ENCODE assay signal across 8 cellular contexts in the genomic region with DNA sequence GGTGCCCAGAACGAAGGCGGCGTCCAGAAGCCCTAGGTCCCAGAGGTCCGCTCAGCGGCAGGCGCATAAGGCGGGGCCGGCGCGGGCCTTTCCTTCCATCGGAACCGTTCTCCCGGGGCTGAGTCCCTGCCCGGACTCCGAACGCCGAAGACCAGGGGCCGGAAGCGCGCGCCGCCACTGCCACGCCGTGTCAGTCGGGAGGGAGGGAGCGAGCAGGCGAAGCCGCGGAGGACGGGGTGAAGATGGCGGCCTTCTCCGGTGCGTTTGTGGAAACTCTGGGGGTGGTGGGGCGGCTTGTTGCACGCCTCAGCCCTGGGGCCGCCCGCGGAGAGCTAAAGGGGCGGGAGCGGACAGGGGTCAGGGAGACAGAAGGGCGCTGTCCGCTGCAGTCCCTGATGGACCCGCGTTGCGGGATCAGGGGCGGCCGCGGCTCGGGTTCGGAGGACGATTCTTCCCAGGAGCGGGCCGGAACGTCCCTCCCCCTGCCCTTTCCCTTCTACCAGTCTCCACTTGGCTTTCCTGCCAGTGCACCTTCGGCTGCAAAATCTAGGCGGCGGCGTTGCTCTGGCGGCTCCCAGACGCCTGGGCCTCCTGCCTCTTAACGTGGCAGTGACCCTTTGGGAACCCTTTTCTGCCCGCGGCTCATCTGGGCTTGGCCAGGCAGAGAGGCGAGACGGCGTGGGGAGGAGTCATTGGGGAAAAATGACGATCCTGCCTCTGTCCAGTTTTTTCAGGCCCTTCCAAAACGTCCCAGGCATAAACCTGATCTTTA. TPM values are rescaled to one million over a fixed set of nuclear protein-coding genes. Genes with fewer than 3 reads are reported as not detected.
A peak's percentile ranks its signal among the peaks of the same experiment; 100 is the strongest.
DNase-seq lines count a peak whose midpoint lies in the region; ATAC-seq and TF ChIP-seq lines count a peak whose summit lies in the region.

A gene (plus strand): TSS at position 177 of the 772 bp plus-strand sequence. CDS start 66 bp downstream, at position 243.

- H3K9me3 ChIP-seq in BLaER1 = no peaks in the 10 kb centered on the region
- H3K9me3 ChIP-seq in liver (ENCODE audit: control insufficient read depth in 4 of 4, low read length in 3 of 4) = no peaks in the 10 kb centered on the region

- H3K4me2 ChIP-seq in BLaER1 = peak within 1 kb of the TSS; percentile 80

- WGBS in liver = under 1% methylated on average over 68 of the region's 68 CpGs

- TF ChIP-seq RAD21 in liver (IDR thresholded peaks at IDR 0.05) = no peak

- ATAC-seq in HG03457 (IDR thresholded peaks at IDR 0.05; ENCODE audit: unreplicated experiment) = peak; percentile 93

- H3K4me3 ChIP-seq in BLaER1 = peak within 1 kb of the TSS; percentile 98
- H3K4me3 ChIP-seq in liver (ENCODE audit: low read depth in 1 of 3, low read length in 3 of 3) = peak within 1 kb of the TSS; percentile 74 to 95 (median 93)

- no peak for TF ChIP-seq CTCF in liver (IDR thresholded peaks at IDR 0.05; ENCODE audit: low read depth, low read length, missing input control)

- H3K9ac ChIP-seq in BLaER1 (peak within 1 kb of the TSS; percentile 97), liver (ENCODE audit: low read depth in 1 of 2, low read length in 2 of 2) (peak within 1 kb of the TSS; percentile 83 to 97)

- peaks cover 37% of the 10 kb centered on the region for H4K20me1 ChIP-seq in BLaER1

- H3K27me3 ChIP-seq in BLaER1 = no peaks in the 10 kb centered on the region
- H3K27me3 ChIP-seq in liver (ENCODE audit: control insufficient read depth in 4 of 4, insufficient read depth in 4 of 4, low read length in 3 of 4) = no peaks in the 10 kb centered on the region

- H3K27ac ChIP-seq in BLaER1 (peak within 1 kb of the TSS; percentile 95), liver (ENCODE audit: low read depth in 1 of 2, low read length in 2 of 2) (peak within 1 kb of the TSS; percentile 90 to 91)

- H3K36me3 ChIP-seq in BLaER1 = peaks cover 25% of the 10 kb centered on the region
- peaks cover 1 to 16% (median 16%) of the 10 kb centered on the region in 4 donors for H3K36me3 ChIP-seq in liver (ENCODE audit: control insufficient read depth in 4 of 4, insufficient read depth in 3 of 4, low read depth in 1 of 4, low read length in 3 of 4)

- peaks cover 20% of the 10 kb centered on the region for H3K4me1 ChIP-seq in BLaER1
- peaks cover 3 to 18% (median 6%) of the 10 kb centered on the region in 4 donors for H3K4me1 ChIP-seq in liver (ENCODE audit: control insufficient read depth in 4 of 4, insufficient read depth in 4 of 4, low read length in 3 of 4)

- DNase-seq in GM19240 (ENCODE audit: insufficient read length, low spot score) (peak; percentile 72), NCI-H526 (lab: John Stamatoyannopoulos, UW) (peak; percentile 100), dermis blood vessel endothelial cell (peak; percentile 89)
- peak; percentile 78 to 79 for DNase-seq in activated CD4-positive, alpha-beta T cell treated with anti-CD3 and anti-CD28 coated beads, Interleukin-2, amount 50 U/mL, for 4 hours
- peak; percentile 86 for DNase-seq in stimulated activated CD4-positive, alpha-beta T cell treated with anti-CD3 and anti-CD28 coated beads, Interleukin-4, amount 100 ng/mL, for 1 hour

TF ChIP-seq in liver, 16 proteins besides CTCF, POLR2A, EP300 and RAD21:
- TF ChIP-seq RXRA (IDR thresholded peaks at IDR 0.05) (peak in 1 of 2 donors; percentile 44), YY1 (IDR thresholded peaks at IDR 0.05) (peak; percentile 97), GABPA (IDR thresholded peaks at IDR 0.05 in 1 of 2, conservative IDR thresholded peaks at IDR 0.05 in 1 of 2) (peak; percentile 85 to 94), SP1 (IDR thresholded peaks at IDR 0.05) (peak; percentile 30), TAF1 (conservative IDR thresholded peaks at IDR 0.05) (peak; percentile 85), HNF4A (conservative IDR thresholded peaks at IDR 0.05) (no peak), EGR1 (IDR thresholded peaks at IDR 0.05; ENCODE audit: low read depth in 2 of 2) (no peak)
- TF ChIP-seq, protein P1, sequence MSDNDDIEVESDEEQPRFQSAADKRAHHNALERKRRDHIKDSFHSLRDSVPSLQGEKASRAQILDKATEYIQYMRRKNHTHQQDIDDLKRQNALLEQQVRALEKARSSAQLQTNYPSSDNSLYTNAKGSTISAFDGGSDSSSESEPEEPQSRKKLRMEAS (IDR thresholded peaks at IDR 0.05) = peak; percentile 45
- TF ChIP-seq, protein P2, sequence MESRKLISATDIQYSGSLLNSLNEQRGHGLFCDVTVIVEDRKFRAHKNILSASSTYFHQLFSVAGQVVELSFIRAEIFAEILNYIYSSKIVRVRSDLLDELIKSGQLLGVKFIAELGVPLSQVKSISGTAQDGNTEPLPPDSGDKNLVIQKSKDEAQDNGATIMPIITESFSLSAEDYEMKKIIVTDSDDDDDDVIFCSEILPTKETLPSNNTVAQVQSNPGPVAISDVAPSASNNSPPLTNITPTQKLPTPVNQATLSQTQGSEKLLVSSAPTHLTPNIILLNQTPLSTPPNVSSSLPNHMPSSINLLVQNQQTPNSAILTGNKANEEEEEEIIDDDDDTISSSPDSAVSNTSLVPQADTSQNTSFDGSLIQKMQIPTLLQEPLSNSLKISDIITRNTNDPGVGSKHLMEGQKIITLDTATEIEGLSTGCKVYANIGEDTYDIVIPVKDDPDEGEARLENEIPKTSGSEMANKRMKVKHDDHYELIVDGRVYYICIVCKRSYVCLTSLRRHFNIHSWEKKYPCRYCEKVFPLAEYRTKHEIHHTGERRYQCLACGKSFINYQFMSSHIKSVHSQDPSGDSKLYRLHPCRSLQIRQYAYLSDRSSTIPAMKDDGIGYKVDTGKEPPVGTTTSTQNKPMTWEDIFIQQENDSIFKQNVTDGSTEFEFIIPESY (IDR thresholded peaks at IDR 0.05) = no peak
- TF ChIP-seq, protein P3, sequence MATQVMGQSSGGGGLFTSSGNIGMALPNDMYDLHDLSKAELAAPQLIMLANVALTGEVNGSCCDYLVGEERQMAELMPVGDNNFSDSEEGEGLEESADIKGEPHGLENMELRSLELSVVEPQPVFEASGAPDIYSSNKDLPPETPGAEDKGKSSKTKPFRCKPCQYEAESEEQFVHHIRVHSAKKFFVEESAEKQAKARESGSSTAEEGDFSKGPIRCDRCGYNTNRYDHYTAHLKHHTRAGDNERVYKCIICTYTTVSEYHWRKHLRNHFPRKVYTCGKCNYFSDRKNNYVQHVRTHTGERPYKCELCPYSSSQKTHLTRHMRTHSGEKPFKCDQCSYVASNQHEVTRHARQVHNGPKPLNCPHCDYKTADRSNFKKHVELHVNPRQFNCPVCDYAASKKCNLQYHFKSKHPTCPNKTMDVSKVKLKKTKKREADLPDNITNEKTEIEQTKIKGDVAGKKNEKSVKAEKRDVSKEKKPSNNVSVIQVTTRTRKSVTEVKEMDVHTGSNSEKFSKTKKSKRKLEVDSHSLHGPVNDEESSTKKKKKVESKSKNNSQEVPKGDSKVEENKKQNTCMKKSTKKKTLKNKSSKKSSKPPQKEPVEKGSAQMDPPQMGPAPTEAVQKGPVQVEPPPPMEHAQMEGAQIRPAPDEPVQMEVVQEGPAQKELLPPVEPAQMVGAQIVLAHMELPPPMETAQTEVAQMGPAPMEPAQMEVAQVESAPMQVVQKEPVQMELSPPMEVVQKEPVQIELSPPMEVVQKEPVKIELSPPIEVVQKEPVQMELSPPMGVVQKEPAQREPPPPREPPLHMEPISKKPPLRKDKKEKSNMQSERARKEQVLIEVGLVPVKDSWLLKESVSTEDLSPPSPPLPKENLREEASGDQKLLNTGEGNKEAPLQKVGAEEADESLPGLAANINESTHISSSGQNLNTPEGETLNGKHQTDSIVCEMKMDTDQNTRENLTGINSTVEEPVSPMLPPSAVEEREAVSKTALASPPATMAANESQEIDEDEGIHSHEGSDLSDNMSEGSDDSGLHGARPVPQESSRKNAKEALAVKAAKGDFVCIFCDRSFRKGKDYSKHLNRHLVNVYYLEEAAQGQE (IDR thresholded peaks at IDR 0.05) = peak; percentile 94
TF ChIP-seq in liver: peak in this region for 7.

RNA-seq across cellular contexts. Expression of the gene that starts here (rescaled TPM):
- total RNA-seq in dermis blood vessel endothelial cell (87.3 and 126 TPM in 2 replicates), liver (10 to 100 TPM; 42.0 to 43.9 TPM)
- 10 to 100 TPM; 31.7 to 35.6 TPM for polyA plus RNA-seq in liver

Comparison
In these comparisons a context has a peak if more than half of its experiments do, and no peak if none do; other contexts are left out.
1. Peak in every context shown above with its lines: DNase-seq, ATAC-seq, H3K4me3 ChIP-seq and H3K27ac ChIP-seq.